Comparison of ENCODE assay signal across 38 cellular contexts in the genomic region with DNA sequence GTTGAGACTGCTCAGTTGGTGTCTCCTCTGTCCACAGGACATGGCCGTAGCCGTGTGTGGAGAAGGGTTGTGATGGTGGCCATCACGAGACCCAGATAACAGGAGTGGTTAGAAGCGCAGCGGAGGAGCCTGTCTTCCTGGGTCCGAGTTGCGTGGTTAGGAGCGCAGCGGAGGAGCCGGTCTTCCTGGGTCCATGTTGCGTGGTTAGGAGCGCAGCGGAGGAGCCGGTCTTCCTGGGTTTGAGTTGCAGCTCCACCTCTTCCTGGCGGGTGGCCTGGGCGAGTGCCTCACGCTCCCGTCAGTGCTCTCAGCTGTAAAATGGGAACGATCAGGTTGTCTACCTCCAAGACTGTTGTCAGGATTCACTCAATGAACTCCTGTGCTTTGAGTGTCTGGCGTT.
"Had no signal": no experiment of that assay in that cellular context is flagged by ENCODE, and none has a peak within 500 bp of the region (broad histone marks: within the 10 kb centered on the region; RNA-seq: fewer than 3 reads in every experiment).

No MANE protein-coding gene starts in this region.

- H3K27me3 ChIP-seq: adrenal gland, ascending aorta, body of pancreas, brain microvascular endothelial cell, breast epithelium, cardiac muscle cell had no signal

- H3K27ac Mint-ChIP-seq: activated naive CD4-positive, alpha-beta T cell treated with anti-CD3 and anti-CD28 coated beads for 36 hours; activated naive CD4-positive, alpha-beta T cell treated with anti-CD3 and anti-CD28 coated beads, Interleukin-2, amount 10 ng/mL, durations not matched to agents 7 days and 5 days; activated naive CD4-positive, alpha-beta T cell treated with anti-CD3 and anti-CD28 coated beads, Interleukin-2, amount 50 U/mL, for 24 hours; activated naive CD4-positive, alpha-beta T cell treated with anti-CD3 and anti-CD28 coated beads, Interleukin-2, amount 50 U/mL, for 72 hours; activated naive CD8-positive, alpha-beta T cell; activated naive CD8-positive, alpha-beta T cell treated with anti-CD3 and anti-CD28 coated beads for 36 hours; activated naive CD8-positive, alpha-beta T cell treated with anti-CD3 and anti-CD28 coated beads, Interleukin-2, amount 10 ng/mL, durations not matched to agents 7 days and 5 days; activated naive CD8-positive, alpha-beta T cell treated with anti-CD3 and anti-CD28 coated beads, Interleukin-2, amount 50 U/mL, for 24 hours; activated T-cell treated with anti-CD3 and anti-CD28 coated beads, Interleukin-2, amount 50 U/mL, for 24 hours; activated T-cell treated with anti-CD3 and anti-CD28 coated beads, Interleukin-2, amount 50 U/mL, for 72 hours; activated T-helper 1 cell treated with anti-CD3 and anti-CD28 coated beads, Interleukin-12 subunit alpha, Interleukin-12 subunit beta, Interleukin-2, Interleukin-4 antibody, amounts not matched to agents 30 ng/mL and 10 ng/mL and 1 ng/mL, durations not matched to agents 14 hours and 24 hours and 36 hours; activated T-helper 17 cell treated with anti-CD3 and anti-CD28 coated beads, Interleukin-2, amount 50 U/mL, for 72 hours; activated T-helper 2 cell treated with anti-CD3 and anti-CD28 coated beads, Interferon-gamma antibody, Interleukin-2, Interleukin-4, amounts not matched to agents 10 μg/mL and 5 μg/mL and 100 μg/mL, durations not matched to agents 14 hours and 24 hours and 36 hours; brain had no signal

- DNase-seq: activated effector memory CD4-positive, alpha-beta T cell treated with anti-CD3 and anti-CD28 coated beads, Interleukin-2, amount 50 U/mL, for 16 hours; activated effector memory CD4-positive, alpha-beta T cell treated with Interleukin-2 at 50 U/mL for 16 hours; activated gamma-delta T cell; activated gamma-delta T cell treated with Interleukin-2 at 50 U/mL for 16 hours; activated naive CD4-positive, alpha-beta T cell; activated naive CD4-positive, alpha-beta T cell treated with anti-CD3 and anti-CD28 coated beads for 36 hours; activated naive CD4-positive, alpha-beta T cell treated with anti-CD3 and anti-CD28 coated beads, Interleukin-2, amount 10 ng/mL, durations not matched to agents 7 days and 5 days; activated naive CD4-positive, alpha-beta T cell treated with anti-CD3 and anti-CD28 coated beads, Interleukin-2, amount 50 U/mL, for 16 hours; activated naive CD4-positive, alpha-beta T cell treated with Interleukin-2 at 50 U/mL for 16 hours; activated naive CD8-positive, alpha-beta T cell treated with anti-CD3 and anti-CD28 coated beads for 36 hours; activated naive CD8-positive, alpha-beta T cell treated with anti-CD3 and anti-CD28 coated beads, Interleukin-2, amount 10 ng/mL, durations not matched to agents 7 days and 5 days; activated naive CD8-positive, alpha-beta T cell treated with anti-CD3 and anti-CD28 coated beads, Interleukin-2, amount 50 U/mL, for 24 hours; activated T-cell treated with anti-CD3 and anti-CD28 coated beads, Interleukin-2, amount 50 U/mL, for 1 hour; activated T-cell treated with anti-CD3 and anti-CD28 coated beads, Interleukin-2, amount 50 U/mL, for 24 hours; activated T-cell treated with anti-CD3 and anti-CD28 coated beads, Interleukin-2, amount 50 U/mL, for 4 hours; activated T-cell treated with anti-CD3 and anti-CD28 coated beads, Interleukin-2, amount 50 U/mL, for 48 hours; activated T-cell treated with anti-CD3 and anti-CD28 coated beads, Interleukin-2, amount 50 U/mL, for 72 hours; adrenal gland; amniotic stem cell; amygdala; anterior cingulate cortex; aorta; body of pancreas; brain microvascular endothelial cell; caudate nucleus; central memory CD4-positive, alpha-beta T cell; cerebellar nuclear complex had no signal

- H3K4me1 Mint-ChIP-seq: activated naive CD4-positive, alpha-beta T cell treated with anti-CD3 and anti-CD28 coated beads, Interleukin-2, amount 10 ng/mL, durations not matched to agents 7 days and 5 days; activated naive CD4-positive, alpha-beta T cell treated with anti-CD3 and anti-CD28 coated beads, Interleukin-2, amount 50 U/mL, for 24 hours; activated naive CD8-positive, alpha-beta T cell treated with anti-CD3 and anti-CD28 coated beads for 36 hours; activated naive CD8-positive, alpha-beta T cell treated with anti-CD3 and anti-CD28 coated beads, Interleukin-2, amount 10 ng/mL, durations not matched to agents 7 days and 5 days; activated naive CD8-positive, alpha-beta T cell treated with anti-CD3 and anti-CD28 coated beads, Interleukin-2, amount 50 U/mL, for 24 hours; activated T-helper 17 cell treated with anti-CD3 and anti-CD28 coated beads, Interleukin-2, amount 50 U/mL, for 72 hours; brain; central memory CD8-positive, alpha-beta T cell had no signal

- H3K27me3 Mint-ChIP-seq: activated naive CD4-positive, alpha-beta T cell treated with anti-CD3 and anti-CD28 coated beads, Interleukin-2, amount 10 ng/mL, durations not matched to agents 7 days and 5 days; activated naive CD8-positive, alpha-beta T cell treated with anti-CD3 and anti-CD28 coated beads, Interleukin-2, amount 10 ng/mL, durations not matched to agents 7 days and 5 days; central memory CD8-positive, alpha-beta T cell had no signal

- H3K4me3 ChIP-seq: adrenal gland, ascending aorta, body of pancreas, breast epithelium, cardiac muscle cell had no signal

- H3K36me3 ChIP-seq: adrenal gland, ascending aorta, brain microvascular endothelial cell, breast epithelium, cardiac muscle cell had no signal

- H3K36me3 Mint-ChIP-seq: activated naive CD4-positive, alpha-beta T cell treated with anti-CD3 and anti-CD28 coated beads, Interleukin-2, amount 10 ng/mL, durations not matched to agents 7 days and 5 days; activated naive CD4-positive, alpha-beta T cell treated with anti-CD3 and anti-CD28 coated beads, Interleukin-2, amount 50 U/mL, for 24 hours; activated naive CD8-positive, alpha-beta T cell; activated naive CD8-positive, alpha-beta T cell treated with anti-CD3 and anti-CD28 coated beads for 36 hours; activated naive CD8-positive, alpha-beta T cell treated with anti-CD3 and anti-CD28 coated beads, Interleukin-2, amount 10 ng/mL, durations not matched to agents 7 days and 5 days had no signal

- H3K9me3 ChIP-seq: adrenal gland, ascending aorta, body of pancreas, breast epithelium had no signal

- ATAC-seq: activated naive CD4-positive, alpha-beta T cell treated with anti-CD3 and anti-CD28 coated beads, Interleukin-2, amount 50 U/mL, for 72 hours; activated naive CD8-positive, alpha-beta T cell treated with anti-CD3 and anti-CD28 coated beads, Interleukin-2, amount 50 U/mL, for 24 hours; activated T-cell treated with anti-CD3 and anti-CD28 coated beads, Interleukin-2, amount 50 U/mL, for 4 hours; activated T-cell treated with anti-CD3 and anti-CD28 coated beads, Interleukin-2, amount 50 U/mL, for 72 hours; activated T-helper 17 cell treated with anti-CD3 and anti-CD28 coated beads, Interleukin-2, amount 50 U/mL, for 72 hours; body of pancreas had no signal

- H3K4me1 ChIP-seq: adrenal gland, ascending aorta, body of pancreas, breast epithelium had no signal

- H3K27ac ChIP-seq: adrenal gland, ascending aorta, body of pancreas, brain microvascular endothelial cell, breast epithelium, cardiac muscle cell had no signal

- H3K9me3 Mint-ChIP-seq: activated naive CD4-positive, alpha-beta T cell treated with anti-CD3 and anti-CD28 coated beads for 36 hours; activated naive CD4-positive, alpha-beta T cell treated with anti-CD3 and anti-CD28 coated beads, Interleukin-2, amount 50 U/mL, for 24 hours; activated naive CD8-positive, alpha-beta T cell treated with anti-CD3 and anti-CD28 coated beads, Interleukin-2, amount 50 U/mL, for 24 hours; activated T-cell treated with anti-CD3 and anti-CD28 coated beads, Interleukin-2, amount 50 U/mL, for 24 hours; activated T-helper 1 cell treated with anti-CD3 and anti-CD28 coated beads, Interleukin-12 subunit alpha, Interleukin-12 subunit beta, Interleukin-2, Interleukin-4 antibody, amounts not matched to agents 30 ng/mL and 10 ng/mL and 1 ng/mL, durations not matched to agents 14 hours and 24 hours and 36 hours; activated T-helper 2 cell treated with anti-CD3 and anti-CD28 coated beads, Interferon-gamma antibody, Interleukin-2, Interleukin-4, amounts not matched to agents 10 μg/mL and 5 μg/mL and 100 μg/mL, durations not matched to agents 14 hours and 24 hours and 36 hours had no signal

- H3K4me3 Mint-ChIP-seq: activated naive CD4-positive, alpha-beta T cell treated with anti-CD3 and anti-CD28 coated beads for 36 hours; activated naive CD4-positive, alpha-beta T cell treated with anti-CD3 and anti-CD28 coated beads, Interleukin-2, amount 10 ng/mL, durations not matched to agents 7 days and 5 days; activated naive CD4-positive, alpha-beta T cell treated with anti-CD3 and anti-CD28 coated beads, Interleukin-2, amount 50 U/mL, for 24 hours; activated naive CD8-positive, alpha-beta T cell; activated naive CD8-positive, alpha-beta T cell treated with anti-CD3 and anti-CD28 coated beads for 36 hours; activated naive CD8-positive, alpha-beta T cell treated with anti-CD3 and anti-CD28 coated beads, Interleukin-2, amount 10 ng/mL, durations not matched to agents 7 days and 5 days; activated naive CD8-positive, alpha-beta T cell treated with anti-CD3 and anti-CD28 coated beads, Interleukin-2, amount 50 U/mL, for 24 hours; activated T-cell treated with anti-CD3 and anti-CD28 coated beads, Interleukin-2, amount 50 U/mL, for 24 hours; activated T-cell treated with anti-CD3 and anti-CD28 coated beads, Interleukin-2, amount 50 U/mL, for 4 hours; activated T-cell treated with anti-CD3 and anti-CD28 coated beads, Interleukin-2, amount 50 U/mL, for 72 hours; activated T-helper 1 cell treated with anti-CD3 and anti-CD28 coated beads, Interleukin-12 subunit alpha, Interleukin-12 subunit beta, Interleukin-2, Interleukin-4 antibody, amounts not matched to agents 30 ng/mL and 10 ng/mL and 1 ng/mL, durations not matched to agents 14 hours and 24 hours and 36 hours; activated T-helper 17 cell treated with anti-CD3 and anti-CD28 coated beads, Interleukin-2, amount 50 U/mL, for 72 hours; brain; central memory CD8-positive, alpha-beta T cell had no signal
